ENCODE assay signal across 13 cellular contexts in genomic region chr1:94727846-94728715, GRCh38.
DNase-seq lines count a peak whose midpoint lies in the region; ATAC-seq and TF ChIP-seq lines count a peak whose summit lies in the region.
"Had no signal": no experiment of that assay in that cellular context is flagged by ENCODE, and none has a peak within 500 bp of the region (broad histone marks: within the 10 kb centered on the region; RNA-seq: fewer than 3 reads in every experiment).

No MANE protein-coding gene starts in this region.

- H3K9ac ChIP-seq in SK-N-MC (ENCODE audit: insufficient read length) = peak overlapping the region; percentile 19
- H3K9ac ChIP-seq in smooth muscle cell (ENCODE audit: low read depth) = peak overlapping the region; percentile 2

- no peaks in the 10 kb centered on the region for H3K36me3 ChIP-seq in SK-N-MC (ENCODE audit: insufficient read depth, low read length)
- no peaks in the 10 kb centered on the region for H3K36me3 ChIP-seq in smooth muscle cell (ENCODE audit: low read depth)
- H3K36me3 ChIP-seq: upper lobe of left lung had no signal

- no peaks in the 10 kb centered on the region for H4K20me1 ChIP-seq in smooth muscle cell (ENCODE audit: low read depth)

- no peak for ATAC-seq in GM21786 (IDR thresholded peaks at IDR 0.05; ENCODE audit: unreplicated experiment)
- ATAC-seq in GM21576 (IDR thresholded peaks at IDR 0.05; ENCODE audit: unreplicated experiment) = no peak
- no peak for ATAC-seq in HG03196 (IDR thresholded peaks at IDR 0.05; ENCODE audit: unreplicated experiment)
- no peak for ATAC-seq in HG03025 (IDR thresholded peaks at IDR 0.05; ENCODE audit: low FRiP score, unreplicated experiment)

- no peak overlapping the region for H2AFZ ChIP-seq in smooth muscle cell (ENCODE audit: low read depth)

- no peaks in the 10 kb centered on the region for H3K27me3 ChIP-seq in smooth muscle cell (ENCODE audit: low read depth)
- H3K27me3 ChIP-seq: upper lobe of left lung had no signal

- H3K4me1 ChIP-seq in smooth muscle cell (ENCODE audit: low read depth) = peaks cover 11% of the 10 kb centered on the region

- H3K9me3 ChIP-seq in SK-N-MC (ENCODE audit: low read depth, low read length) = no peaks in the 10 kb centered on the region
- no peaks in the 10 kb centered on the region for H3K9me3 ChIP-seq in smooth muscle cell (replicated peaks; ENCODE audit: low read depth)
- H3K9me3 ChIP-seq: upper lobe of left lung had no signal

- TF ChIP-seq CTCF in fibroblast of pulmonary artery (IDR thresholded peaks at IDR 0.05; ENCODE audit: low read length, missing control alignments) (no peak), smooth muscle cell (IDR thresholded peaks at IDR 0.05; ENCODE audit: borderline replicate concordance, insufficient read depth, poor library complexity, severe bottlenecking) (no peak)

- H3K27ac ChIP-seq in SK-N-MC (peak overlapping the region; percentile 47; the same call in 1 of the 2 replicates), smooth muscle cell (ENCODE audit: low read depth) (peak overlapping the region; percentile 90)

- H3K4me3 ChIP-seq in SK-N-MC = peak overlapping the region; percentile 52
- no peak overlapping the region for H3K4me3 ChIP-seq in fibroblast of pulmonary artery (replicated peaks; ENCODE audit: low read depth, low read length)
- H3K4me3 ChIP-seq in smooth muscle cell = no peak overlapping the region
- H3K4me3 ChIP-seq: upper lobe of left lung had no signal

- peak overlapping the region; percentile 62 for H3K4me2 ChIP-seq in smooth muscle cell

- 16% methylated on average over 7 of the region's 7 CpGs for WGBS in smooth muscle cell (ENCODE audit: low lambda C conversion rate)

- DNase-seq in HCEC 1CT (peak; percentile 99), SK-N-MC (ENCODE audit: low read depth, low spot score) (no peak), fibroblast of pulmonary artery (ENCODE audit: low read depth) (peak; percentile 83), smooth muscle cell (lab: John Stamatoyannopoulos, UW; ENCODE audit: unreplicated experiment) (no peak)
- DNase-seq: endodermal cell; NCI-H1930; stimulated activated CD4-positive, alpha-beta T cell treated with anti-CD3 and anti-CD28 coated beads, Interleukin-1b, Interleukin-23, amount 100 ng/mL, for 48 hours; T-helper 9 cell; upper lobe of left lung had no signal

- H3F3A ChIP-seq in smooth muscle cell (ENCODE audit: low read depth) = peaks cover 16% of the 10 kb centered on the region

- H3K79me2 ChIP-seq in smooth muscle cell (ENCODE audit: low read depth) = no peaks in the 10 kb centered on the region

Comparison
In these comparisons a context has a peak if more than half of its experiments do, and no peak if none do; other contexts are left out.
1. DNase-seq: peak in HCEC 1CT (single experiment) and fibroblast of pulmonary artery (single experiment); none in SK-N-MC (single experiment) and smooth muscle cell (single experiment).